In the genomic region with DNA sequence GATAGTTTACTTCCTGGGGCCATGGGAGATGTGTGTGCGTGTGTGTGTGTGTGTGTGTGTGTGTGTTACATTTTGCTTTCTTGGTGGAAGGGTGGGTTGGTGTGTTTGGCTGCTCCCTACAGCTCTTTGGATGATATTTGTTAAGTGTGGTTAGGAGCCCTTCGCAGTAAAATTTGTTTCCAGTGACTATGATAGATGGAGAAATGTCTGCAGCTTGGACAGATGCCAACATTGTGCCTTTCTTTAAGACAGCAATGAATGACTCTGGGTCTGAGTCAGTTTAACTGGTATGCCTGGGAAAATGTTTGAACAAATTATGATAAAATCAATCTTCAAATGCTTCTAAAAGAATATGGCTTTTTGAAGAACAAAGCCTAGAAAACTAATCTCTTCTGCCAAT, we compare ENCODE assay signal across 14 cellular contexts.
DNase-seq lines count a peak whose midpoint lies in the region; ATAC-seq and TF ChIP-seq lines count a peak whose summit lies in the region.
"Had no signal": no experiment of that assay in that cellular context is flagged by ENCODE, and none has a peak within 500 bp of the region (broad histone marks: within the 10 kb centered on the region; RNA-seq: fewer than 3 reads in every experiment).

No MANE protein-coding gene starts in this region.

- peak overlapping the region; percentile 69 for H3K27ac ChIP-seq in mesenchymal stem cell (ENCODE audit: low read length, poor library complexity, severe bottlenecking)
- H3K27ac ChIP-seq: uterus had no signal

- H2AK5ac ChIP-seq in mesenchymal stem cell (ENCODE audit: low read length, severe bottlenecking), result no peak overlapping the region

- no peak overlapping the region for H3K23ac ChIP-seq in mesenchymal stem cell (ENCODE audit: low read length in 2 of 2)

- intact Hi-C loops in natural killer cell (cut with micrococcal nuclease), result no loop called here

- peaks cover 6% of the 10 kb centered on the region for H3K9me3 ChIP-seq in mesenchymal stem cell (ENCODE audit: control insufficient read depth, low read length)
- H3K9me3 ChIP-seq: uterus had no signal

- H3K4me1 Mint-ChIP-seq in chondrocyte (ENCODE audit: low read depth), result peaks cover 23% of the 10 kb centered on the region
- no peaks in the 10 kb centered on the region for H3K4me1 Mint-ChIP-seq in natural killer cell
- H3K4me1 Mint-ChIP-seq: activated CD8-positive, alpha-beta memory T cell treated with anti-CD3 and anti-CD28 coated beads, Interleukin-2, amount 10 ng/mL, durations not matched to agents 7 days and 5 days; CD14-positive monocyte had no signal

- H3K27me3 Mint-ChIP-seq in chondrocyte (ENCODE audit: low read depth) (peaks cover 2% of the 10 kb centered on the region), natural killer cell (ENCODE audit: low read depth in 2 of 2) (no peaks in the 10 kb centered on the region)
- H3K27me3 Mint-ChIP-seq: activated CD8-positive, alpha-beta memory T cell treated with anti-CD3 and anti-CD28 coated beads, Interleukin-2, amount 10 ng/mL, durations not matched to agents 7 days and 5 days; effector memory CD8-positive, alpha-beta T cell had no signal

- DNase-seq in AG20443 (ENCODE audit: low spot score), result peak; percentile 32
- DNase-seq in M059J (ENCODE audit: low read depth), result peak; percentile 90
- no peak for DNase-seq in chondrocyte (ENCODE audit: low spot score)
- DNase-seq in mesenchymal stem cell, result peak; percentile 75
- no peak for DNase-seq in GM19238 (ENCODE audit: insufficient read length, low spot score)
- no peak for DNase-seq in natural killer cell
- DNase-seq in SW480 (ENCODE audit: low spot score), result no peak
- DNase-seq: activated CD8-positive, alpha-beta memory T cell treated with anti-CD3 and anti-CD28 coated beads, Interleukin-2, amount 10 ng/mL, durations not matched to agents 7 days and 5 days; effector memory CD8-positive, alpha-beta T cell; NCI-H2029; uterus had no signal

- no peak for ATAC-seq in natural killer cell
- ATAC-seq in GM21737 (IDR thresholded peaks at IDR 0.05; ENCODE audit: unreplicated experiment), result no peak
- ATAC-seq: activated CD8-positive, alpha-beta memory T cell treated with anti-CD3 and anti-CD28 coated beads, Interleukin-2, amount 10 ng/mL, durations not matched to agents 7 days and 5 days; effector memory CD8-positive, alpha-beta T cell; HepG2 had no signal

- no peaks in the 10 kb centered on the region for H3K4me1 ChIP-seq in mesenchymal stem cell (ENCODE audit: control insufficient read depth, insufficient read depth, low read depth, low read length)
- H3K4me1 ChIP-seq: uterus had no signal

- no peak overlapping the region for H2BK12ac ChIP-seq in mesenchymal stem cell (ENCODE audit: low read length in 2 of 2)

- H3K14ac ChIP-seq in mesenchymal stem cell (ENCODE audit: low read length in 2 of 2), result no peak overlapping the region

- no peak overlapping the region for H4K8ac ChIP-seq in mesenchymal stem cell (ENCODE audit: low read length)

- TF ChIP-seq CTCF in chondrocyte (IDR thresholded peaks at IDR 0.05) (no peak), natural killer cell (IDR thresholded peaks at IDR 0.05) (no peak)

- H3K36me3 ChIP-seq in mesenchymal stem cell (ENCODE audit: control insufficient read depth in 1 of 2, insufficient read depth in 2 of 2, low read depth in 1 of 2, low read length in 2 of 2), result no peaks in the 10 kb centered on the region
- H3K36me3 ChIP-seq: uterus had no signal

- 10% methylated on average over 2 of the region's 2 CpGs for WGBS in mesenchymal stem cell

- H2BK5ac ChIP-seq in mesenchymal stem cell (ENCODE audit: low read depth, low read length, poor library complexity, severe bottlenecking), result peak overlapping the region; percentile 46

- H3K9ac ChIP-seq in mesenchymal stem cell (ENCODE audit: low read length), result no peak overlapping the region

- H3K4me3 ChIP-seq in mesenchymal stem cell (ENCODE audit: insufficient read depth in 1 of 2, low read depth in 1 of 2, low read length in 2 of 2), result no peak overlapping the region
- H3K4me3 ChIP-seq: uterus had no signal

- no peak overlapping the region for H3K4me2 ChIP-seq in mesenchymal stem cell (ENCODE audit: low read length, poor library complexity, severe bottlenecking)

- H2AFZ ChIP-seq in mesenchymal stem cell (ENCODE audit: low read depth, low read length), result no peak overlapping the region

- no peaks in the 10 kb centered on the region for H3K27me3 ChIP-seq in mesenchymal stem cell (ENCODE audit: control insufficient read depth in 1 of 2, insufficient read depth in 1 of 2, low read length in 2 of 2)
- H3K27me3 ChIP-seq: uterus had no signal

- no peak overlapping the region for H3K4ac ChIP-seq in mesenchymal stem cell (ENCODE audit: low read depth in 1 of 2, low read length in 2 of 2)

- no peak overlapping the region for H3K18ac ChIP-seq in mesenchymal stem cell (ENCODE audit: low read depth in 1 of 2, low read length in 2 of 2)

- H3K4me3 Mint-ChIP-seq in chondrocyte (ENCODE audit: unreplicated experiment), result no peak overlapping the region
- H3K4me3 Mint-ChIP-seq in natural killer cell, result no peak overlapping the region
- H3K4me3 Mint-ChIP-seq: activated CD8-positive, alpha-beta memory T cell treated with anti-CD3 and anti-CD28 coated beads, Interleukin-2, amount 10 ng/mL, durations not matched to agents 7 days and 5 days; CD14-positive monocyte; effector memory CD8-positive, alpha-beta T cell had no signal

- H4K91ac ChIP-seq in mesenchymal stem cell (ENCODE audit: low read length), result no peak overlapping the region

- peak overlapping the region; percentile 87 for H3K27ac Mint-ChIP-seq in chondrocyte (ENCODE audit: unreplicated experiment)
- H3K27ac Mint-ChIP-seq in natural killer cell, result no peak overlapping the region
- H3K27ac Mint-ChIP-seq: activated CD8-positive, alpha-beta memory T cell treated with anti-CD3 and anti-CD28 coated beads, Interleukin-2, amount 10 ng/mL, durations not matched to agents 7 days and 5 days; CD14-positive monocyte; effector memory CD8-positive, alpha-beta T cell had no signal

- H3K36me3 Mint-ChIP-seq in chondrocyte (ENCODE audit: low read depth), result no peaks in the 10 kb centered on the region
- no peaks in the 10 kb centered on the region for H3K36me3 Mint-ChIP-seq in natural killer cell
- H3K36me3 Mint-ChIP-seq: activated CD8-positive, alpha-beta memory T cell treated with anti-CD3 and anti-CD28 coated beads, Interleukin-2, amount 10 ng/mL, durations not matched to agents 7 days and 5 days; CD14-positive monocyte had no signal

- no peaks in the 10 kb centered on the region for H3K79me1 ChIP-seq in mesenchymal stem cell (replicated peaks; ENCODE audit: low read length, poor library complexity, severe bottlenecking)

- no peak overlapping the region for H2BK15ac ChIP-seq in mesenchymal stem cell (ENCODE audit: low read depth, poor library complexity, severe bottlenecking)

- H3K9me3 Mint-ChIP-seq in chondrocyte (ENCODE audit: low read depth) (peaks cover 20% of the 10 kb centered on the region), natural killer cell (peaks cover 25% of the 10 kb centered on the region in 2 donors)

- no peak overlapping the region for H2BK120ac ChIP-seq in mesenchymal stem cell (ENCODE audit: low read depth, low read length)

Comparison
In these comparisons a context has a peak if more than half of its experiments do, and no peak if none do; other contexts are left out.
1. DNase-seq: peak in AG20443 (single experiment), M059J (single experiment) and mesenchymal stem cell (single experiment); none in chondrocyte (single experiment), GM19238 (single experiment), natural killer cell (single experiment) and SW480 (single experiment).